Comparison of ENCODE assay signal across 1 cellular context in the genomic region with DNA sequence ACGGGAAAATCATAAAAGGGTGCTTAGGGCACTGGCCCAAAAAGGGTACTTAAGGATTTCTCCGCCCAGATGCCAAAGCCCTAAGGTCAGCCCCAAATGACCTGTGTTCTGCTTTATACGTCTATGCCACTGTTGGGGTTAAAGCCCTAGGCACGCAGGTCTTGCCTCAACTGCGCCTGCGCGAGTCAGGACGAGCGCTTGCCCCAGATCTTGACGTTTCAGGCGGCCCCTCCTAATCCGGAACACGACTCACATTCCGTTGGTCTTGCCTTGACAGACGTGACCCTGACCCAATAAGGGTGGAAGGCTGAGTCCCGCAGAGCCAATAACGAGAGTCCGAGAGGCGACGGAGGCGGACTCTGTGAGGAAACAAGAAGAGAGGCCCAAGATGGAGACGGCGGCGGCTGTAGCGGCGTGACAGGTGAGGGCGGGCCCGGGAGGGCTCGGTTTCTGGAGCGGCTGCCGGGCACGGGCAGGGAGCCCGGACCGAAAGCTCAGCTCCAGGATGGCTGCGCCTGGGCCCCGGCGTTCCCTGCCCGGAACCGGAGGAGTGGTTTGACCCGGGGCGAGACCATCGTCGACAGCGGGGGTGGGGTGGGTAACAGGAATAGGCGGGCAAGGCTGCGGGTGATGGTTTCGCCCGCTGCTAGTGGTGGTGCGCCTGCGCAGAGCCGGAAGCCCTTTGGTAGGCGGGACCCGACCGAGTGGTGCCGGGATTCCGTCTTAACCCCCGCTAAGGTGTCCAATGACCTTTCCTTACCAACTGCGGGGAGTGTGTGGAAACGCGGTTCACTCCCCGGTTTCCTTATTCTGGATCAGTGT.
TF ChIP-seq lines count a peak whose summit lies in the region.

Gene ARAF, plus strand, starts transcription at position 375 of the 822 bp plus-strand sequence. CDS start 1,763 bp downstream, outside the sequence.

TF ChIP-seq in H1, 55 proteins besides CTCF, POLR2A, EP300 and RAD21:
- TF ChIP-seq RFX5 (IDR thresholded peaks at IDR 0.05; ENCODE audit: borderline replicate concordance, low read depth, low read length) (no peak), TAF7 (optimal IDR thresholded peaks at IDR 0.05; ENCODE audit: borderline replicate concordance, low read depth, low read length) (peak; percentile 47), BCL11A (IDR thresholded peaks at IDR 0.05; ENCODE audit: low read depth in 2 of 2, low read length in 2 of 2) (no peak), ASH2L (IDR thresholded peaks at IDR 0.05; ENCODE audit: low read length) (peak; percentile 76), NANOG (IDR thresholded peaks at IDR 0.05; ENCODE audit: insufficient read depth, low read depth, low read length, poor library complexity, severe bottlenecking) (no peak), POLR2AphosphoS5 (IDR thresholded peaks at IDR 0.05; ENCODE audit: low read depth, low read length) (peak; percentile 38; the same call in 1 of the 2 replicates), BRCA1 (IDR thresholded peaks at IDR 0.05; ENCODE audit: low read depth, low read length) (no peak), YY1 (IDR thresholded peaks at IDR 0.05; ENCODE audit: low read depth, low read length) (peak; percentile 72; the same call in 1 of the 2 replicates), PHF8 (conservative IDR thresholded peaks at IDR 0.05; ENCODE audit: low read depth, low read length) (peak; percentile 86), MAFK (IDR thresholded peaks at IDR 0.05; ENCODE audit: low read depth, low read length) (no peak), CREB1 (IDR thresholded peaks at IDR 0.05) (peak; percentile 39; the same call in 1 of the 2 replicates), JUND (IDR thresholded peaks at IDR 0.05; ENCODE audit: low read length) (peak; percentile 94), EZH2 (IDR thresholded peaks at IDR 0.05; ENCODE audit: low read depth, low read length, severe bottlenecking) (no peak), TCF12 (IDR thresholded peaks at IDR 0.05; ENCODE audit: low read depth, low read length) (no peak), CHD2 (IDR thresholded peaks at IDR 0.05; ENCODE audit: low read length) (peak; percentile 86), TEAD4 (IDR thresholded peaks at IDR 0.05; ENCODE audit: low read depth, low read length) (peak; percentile 61), SP4 (IDR thresholded peaks at IDR 0.05; ENCODE audit: low read length) (no peak), SRF (IDR thresholded peaks at IDR 0.05; ENCODE audit: low read depth, low read length) (no peak), RBBP5 (IDR thresholded peaks at IDR 0.05; ENCODE audit: borderline replicate concordance, low read depth, low read length) (peak; percentile 81; the same call in 1 of the 2 replicates), SP2 (IDR thresholded peaks at IDR 0.05; ENCODE audit: low read length) (peak; percentile 65), HDAC6 (IDR thresholded peaks at IDR 0.05; ENCODE audit: low read depth, low read length) (no peak), FOSL1 (IDR thresholded peaks at IDR 0.05; ENCODE audit: insufficient read depth, low read depth, low read length) (no peak), CTBP2 (IDR thresholded peaks at IDR 0.05; ENCODE audit: borderline replicate concordance, insufficient read depth, insufficient read length, low read length) (no peak), TAF1 (IDR thresholded peaks at IDR 0.05; ENCODE audit: low read depth, low read length) (peak; percentile 70), NRF1 (IDR thresholded peaks at IDR 0.05; ENCODE audit: low read depth, low read length) (peak; percentile 73), ATF2 (IDR thresholded peaks at IDR 0.05; ENCODE audit: low read length) (no peak), CHD1 (IDR thresholded peaks at IDR 0.05; ENCODE audit: low read depth, low read length) (peak; percentile 84), KDM1A (IDR thresholded peaks at IDR 0.05; ENCODE audit: borderline replicate concordance, low read length) (no peak; the same call in 1 of the 2 replicates), SIX5 (IDR thresholded peaks at IDR 0.05; ENCODE audit: low read depth, low read length) (no peak), HDAC2 (IDR thresholded peaks at IDR 0.05; ENCODE audit: borderline replicate concordance in 1 of 2, low read depth in 2 of 2, low read length in 2 of 2) (no peak; a peak in 1 of 4 replicates), TBP (IDR thresholded peaks at IDR 0.05; ENCODE audit: low read depth, low read length) (peak; percentile 18; the same call in 1 of the 2 replicates), SP1 (IDR thresholded peaks at IDR 0.05; ENCODE audit: low read depth, low read length) (peak; percentile 95), SIN3A (conservative IDR thresholded peaks at IDR 0.05 in 1 of 2, IDR thresholded peaks at IDR 0.05 in 1 of 2; ENCODE audit: low read depth in 1 of 2, low read length in 2 of 2) (peak in 1 of 2 experiments; percentile 57; a peak in 1 of 4 replicates)
- TF ChIP-seq, protein P1, sequence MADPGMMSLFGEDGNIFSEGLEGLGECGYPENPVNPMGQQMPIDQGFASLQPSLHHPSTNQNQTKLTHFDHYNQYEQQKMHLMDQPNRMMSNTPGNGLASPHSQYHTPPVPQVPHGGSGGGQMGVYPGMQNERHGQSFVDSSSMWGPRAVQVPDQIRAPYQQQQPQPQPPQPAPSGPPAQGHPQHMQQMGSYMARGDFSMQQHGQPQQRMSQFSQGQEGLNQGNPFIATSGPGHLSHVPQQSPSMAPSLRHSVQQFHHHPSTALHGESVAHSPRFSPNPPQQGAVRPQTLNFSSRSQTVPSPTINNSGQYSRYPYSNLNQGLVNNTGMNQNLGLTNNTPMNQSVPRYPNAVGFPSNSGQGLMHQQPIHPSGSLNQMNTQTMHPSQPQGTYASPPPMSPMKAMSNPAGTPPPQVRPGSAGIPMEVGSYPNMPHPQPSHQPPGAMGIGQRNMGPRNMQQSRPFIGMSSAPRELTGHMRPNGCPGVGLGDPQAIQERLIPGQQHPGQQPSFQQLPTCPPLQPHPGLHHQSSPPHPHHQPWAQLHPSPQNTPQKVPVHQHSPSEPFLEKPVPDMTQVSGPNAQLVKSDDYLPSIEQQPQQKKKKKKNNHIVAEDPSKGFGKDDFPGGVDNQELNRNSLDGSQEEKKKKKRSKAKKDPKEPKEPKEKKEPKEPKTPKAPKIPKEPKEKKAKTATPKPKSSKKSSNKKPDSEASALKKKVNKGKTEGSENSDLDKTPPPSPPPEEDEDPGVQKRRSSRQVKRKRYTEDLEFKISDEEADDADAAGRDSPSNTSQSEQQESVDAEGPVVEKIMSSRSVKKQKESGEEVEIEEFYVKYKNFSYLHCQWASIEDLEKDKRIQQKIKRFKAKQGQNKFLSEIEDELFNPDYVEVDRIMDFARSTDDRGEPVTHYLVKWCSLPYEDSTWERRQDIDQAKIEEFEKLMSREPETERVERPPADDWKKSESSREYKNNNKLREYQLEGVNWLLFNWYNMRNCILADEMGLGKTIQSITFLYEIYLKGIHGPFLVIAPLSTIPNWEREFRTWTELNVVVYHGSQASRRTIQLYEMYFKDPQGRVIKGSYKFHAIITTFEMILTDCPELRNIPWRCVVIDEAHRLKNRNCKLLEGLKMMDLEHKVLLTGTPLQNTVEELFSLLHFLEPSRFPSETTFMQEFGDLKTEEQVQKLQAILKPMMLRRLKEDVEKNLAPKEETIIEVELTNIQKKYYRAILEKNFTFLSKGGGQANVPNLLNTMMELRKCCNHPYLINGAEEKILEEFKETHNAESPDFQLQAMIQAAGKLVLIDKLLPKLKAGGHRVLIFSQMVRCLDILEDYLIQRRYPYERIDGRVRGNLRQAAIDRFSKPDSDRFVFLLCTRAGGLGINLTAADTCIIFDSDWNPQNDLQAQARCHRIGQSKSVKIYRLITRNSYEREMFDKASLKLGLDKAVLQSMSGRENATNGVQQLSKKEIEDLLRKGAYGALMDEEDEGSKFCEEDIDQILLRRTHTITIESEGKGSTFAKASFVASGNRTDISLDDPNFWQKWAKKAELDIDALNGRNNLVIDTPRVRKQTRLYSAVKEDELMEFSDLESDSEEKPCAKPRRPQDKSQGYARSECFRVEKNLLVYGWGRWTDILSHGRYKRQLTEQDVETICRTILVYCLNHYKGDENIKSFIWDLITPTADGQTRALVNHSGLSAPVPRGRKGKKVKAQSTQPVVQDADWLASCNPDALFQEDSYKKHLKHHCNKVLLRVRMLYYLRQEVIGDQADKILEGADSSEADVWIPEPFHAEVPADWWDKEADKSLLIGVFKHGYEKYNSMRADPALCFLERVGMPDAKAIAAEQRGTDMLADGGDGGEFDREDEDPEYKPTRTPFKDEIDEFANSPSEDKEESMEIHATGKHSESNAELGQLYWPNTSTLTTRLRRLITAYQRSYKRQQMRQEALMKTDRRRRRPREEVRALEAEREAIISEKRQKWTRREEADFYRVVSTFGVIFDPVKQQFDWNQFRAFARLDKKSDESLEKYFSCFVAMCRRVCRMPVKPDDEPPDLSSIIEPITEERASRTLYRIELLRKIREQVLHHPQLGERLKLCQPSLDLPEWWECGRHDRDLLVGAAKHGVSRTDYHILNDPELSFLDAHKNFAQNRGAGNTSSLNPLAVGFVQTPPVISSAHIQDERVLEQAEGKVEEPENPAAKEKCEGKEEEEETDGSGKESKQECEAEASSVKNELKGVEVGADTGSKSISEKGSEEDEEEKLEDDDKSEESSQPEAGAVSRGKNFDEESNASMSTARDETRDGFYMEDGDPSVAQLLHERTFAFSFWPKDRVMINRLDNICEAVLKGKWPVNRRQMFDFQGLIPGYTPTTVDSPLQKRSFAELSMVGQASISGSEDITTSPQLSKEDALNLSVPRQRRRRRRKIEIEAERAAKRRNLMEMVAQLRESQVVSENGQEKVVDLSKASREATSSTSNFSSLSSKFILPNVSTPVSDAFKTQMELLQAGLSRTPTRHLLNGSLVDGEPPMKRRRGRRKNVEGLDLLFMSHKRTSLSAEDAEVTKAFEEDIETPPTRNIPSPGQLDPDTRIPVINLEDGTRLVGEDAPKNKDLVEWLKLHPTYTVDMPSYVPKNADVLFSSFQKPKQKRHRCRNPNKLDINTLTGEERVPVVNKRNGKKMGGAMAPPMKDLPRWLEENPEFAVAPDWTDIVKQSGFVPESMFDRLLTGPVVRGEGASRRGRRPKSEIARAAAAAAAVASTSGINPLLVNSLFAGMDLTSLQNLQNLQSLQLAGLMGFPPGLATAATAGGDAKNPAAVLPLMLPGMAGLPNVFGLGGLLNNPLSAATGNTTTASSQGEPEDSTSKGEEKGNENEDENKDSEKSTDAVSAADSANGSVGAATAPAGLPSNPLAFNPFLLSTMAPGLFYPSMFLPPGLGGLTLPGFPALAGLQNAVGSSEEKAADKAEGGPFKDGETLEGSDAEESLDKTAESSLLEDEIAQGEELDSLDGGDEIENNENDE (IDR thresholded peaks at IDR 0.05; ENCODE audit: insufficient replicate concordance, low read length), result no peak
